Comparison of ENCODE assay signal across 8 cellular contexts in genomic region chr1:229342305-229342901, GRCh38. TPM values are rescaled to one million over a fixed set of nuclear protein-coding genes. Genes with fewer than 3 reads are reported as not detected.
DNase-seq lines count a peak whose midpoint lies in the region; ATAC-seq and TF ChIP-seq lines count a peak whose summit lies in the region.

No MANE protein-coding gene starts in this region.

- H3K4me3 ChIP-seq in GM12865 (ENCODE audit: low read depth, low read length) (peak overlapping the region; percentile 76), NB4 (ENCODE audit: low read depth, low read length) (peak overlapping the region; percentile 57), adrenal gland (peak overlapping the region; percentile 27 to 97 (median 66))

- peaks cover 29% of the 10 kb centered on the region for H3K27me3 Mint-ChIP-seq in progenitor cell of endocrine pancreas

- peaks cover 23% of the 10 kb centered on the region for H3K4me1 Mint-ChIP-seq in progenitor cell of endocrine pancreas (ENCODE audit: low read depth)

- no peak for TF ChIP-seq CTCF in GM12865 (IDR thresholded peaks at IDR 0.05; ENCODE audit: insufficient read depth, low read depth, low read length, missing control alignments)
- no peak for TF ChIP-seq CTCF in NB4 (IDR thresholded peaks at IDR 0.05; ENCODE audit: low read depth, low read length)
- peak in 1 of 6 experiments; percentile 11 for TF ChIP-seq CTCF in adrenal gland (IDR thresholded peaks at IDR 0.05)
- TF ChIP-seq CTCF in progenitor cell of endocrine pancreas (IDR thresholded peaks at IDR 0.05; ENCODE audit: unreplicated experiment): no peak

- H3K9me3 ChIP-seq in adrenal gland (replicated peaks in 1 of 3): no peaks in the 10 kb centered on the region

- ATAC-seq in HG02571 (IDR thresholded peaks at IDR 0.05; ENCODE audit: unreplicated experiment) (peak; percentile 77), left cardiac atrium (peak; percentile 96 to 97)

- peaks cover 0 to 18% of the 10 kb centered on the region in 2 donors for H3K4me1 ChIP-seq in adrenal gland (replicated peaks in 1 of 2)

- no peaks in the 10 kb centered on the region for H3K27me3 ChIP-seq in adrenal gland

- H3K36me3 Mint-ChIP-seq in progenitor cell of endocrine pancreas (ENCODE audit: insufficient read depth): no peaks in the 10 kb centered on the region

- H3K4me3 Mint-ChIP-seq in progenitor cell of endocrine pancreas (ENCODE audit: low read depth): peak overlapping the region; percentile 76

- TF ChIP-seq POLR2A in NB4 (IDR thresholded peaks at IDR 0.05; ENCODE audit: extremely low read depth, insufficient read length): peak; percentile 74
- TF ChIP-seq POLR2A in adrenal gland (IDR thresholded peaks at IDR 0.05): peak in 1 of 2 donors; percentile 56

- DNase-seq in GM12865 (ENCODE audit: low read depth): peak; percentile 80
- DNase-seq in NB4 (ENCODE audit: low read depth): peak; percentile 91
- peak; percentile 75 for DNase-seq in T follicular helper cell (ENCODE audit: low read depth)
- peak; percentile 79 to 91 (median 85) for DNase-seq in adrenal gland
- DNase-seq in left cardiac atrium: peak; percentile 84
- peak; percentile 71 for DNase-seq in progenitor cell of endocrine pancreas (ENCODE audit: low spot score, unreplicated experiment)
- peak; percentile 84 for DNase-seq in ureter (ENCODE audit: low spot score)

- 0 to 1% (median 1%) methylated on average over 17 to 71 of the region's 73 CpGs for WGBS in adrenal gland, 4 donors

- intact Hi-C loops in adrenal gland (cut with DNase I) (loop anchor here (5.0 to 10.0 kb wide), 2 partner anchors 68 to 70 kb away; partner anchors contain the start of gene RAB4A (in 2 of the 2)), left cardiac atrium (cut with DNase I) (no loop called here)

- no peaks in the 10 kb centered on the region for H3K9me3 Mint-ChIP-seq in progenitor cell of endocrine pancreas (ENCODE audit: low read depth)

- no peaks in the 10 kb centered on the region for H3K36me3 ChIP-seq in adrenal gland (replicated peaks in 1 of 2)

- peak overlapping the region; percentile 13 to 96 (median 85) for H3K27ac ChIP-seq in adrenal gland

- no peak overlapping the region for H3K27ac Mint-ChIP-seq in progenitor cell of endocrine pancreas

RNA-seq across cellular contexts. Expression of gene CCSAP, which starts 0.4 kb away (rescaled TPM):
- total RNA-seq in adrenal gland (1 to 10 TPM; 2.8 to 5.4 (median 4.0) TPM), left cardiac atrium (1 to 10 TPM; 2.6 to 3.7 TPM), progenitor cell of endocrine pancreas (10.5 and 10.9 TPM in 2 replicates), ureter (3.6 TPM)
- polyA plus RNA-seq in adrenal gland: 1 to 10 TPM; 1.7 to 4.6 (median 3.6) TPM

Comparison
In these comparisons a context has a peak if more than half of its experiments do, and no peak if none do; other contexts are left out.
1. Peak in every context shown above with its lines: DNase-seq, ATAC-seq, H3K4me3 ChIP-seq and H3K27ac ChIP-seq.
2. intact Hi-C loops: an anchor here in adrenal gland (5.0 to 10.0 kb wide); none called in left cardiac atrium.